10 cellular contexts compared by ENCODE assay signal in the genomic region with DNA sequence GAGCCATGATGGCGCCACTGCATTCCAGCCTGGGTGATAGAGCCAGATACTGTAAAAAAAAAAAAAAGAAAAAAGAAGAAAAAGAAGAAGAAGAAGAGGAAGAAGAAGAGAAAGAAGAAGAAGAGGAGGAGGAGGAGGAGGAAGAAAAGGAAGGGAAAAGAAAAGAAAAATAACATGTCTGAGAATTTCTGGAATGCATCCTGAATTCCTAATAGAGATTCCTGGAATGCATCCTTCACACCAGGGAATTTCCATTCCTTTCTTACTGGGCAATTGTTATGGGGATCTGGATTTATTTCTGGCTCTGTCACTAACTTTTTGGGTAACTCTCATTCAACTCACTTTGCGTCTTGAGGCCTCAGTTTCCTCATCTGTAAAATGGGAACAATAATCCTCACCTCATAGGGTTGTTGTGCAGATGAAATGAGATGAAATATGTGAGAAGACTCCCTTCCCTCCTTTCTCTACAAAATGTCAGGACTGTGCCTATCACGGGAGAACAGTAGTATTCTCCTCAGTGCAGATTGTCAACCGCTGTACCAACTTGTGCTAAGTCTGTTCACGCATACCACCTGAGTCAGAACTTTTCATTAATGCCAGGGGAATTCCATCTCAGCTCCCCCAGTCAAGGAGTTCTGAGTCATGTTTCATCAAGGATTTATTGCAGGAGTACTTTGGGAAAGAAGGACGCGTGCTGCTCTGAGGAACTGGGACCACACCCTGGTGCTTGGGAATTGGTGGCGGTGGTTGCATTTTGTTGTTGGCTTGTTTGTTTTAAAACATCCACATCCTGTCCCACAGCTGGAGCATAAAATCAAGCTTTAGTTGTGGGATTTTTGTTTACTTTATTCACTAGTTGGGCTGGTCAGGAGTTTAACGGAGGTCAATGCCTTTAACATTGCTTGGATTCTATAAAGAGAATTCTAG. TPM values are rescaled to one million over a fixed set of nuclear protein-coding genes. Genes with fewer than 3 reads are reported as not detected.
DNase-seq lines count a peak whose midpoint lies in the region; ATAC-seq and TF ChIP-seq lines count a peak whose summit lies in the region.
"Had no signal": no experiment of that assay in that cellular context is flagged by ENCODE, and none has a peak within 500 bp of the region (broad histone marks: within the 10 kb centered on the region; RNA-seq: fewer than 3 reads in every experiment).

No MANE protein-coding gene starts in this region.

- H3K4me1 Mint-ChIP-seq in effector memory CD8-positive, alpha-beta T cell (ENCODE audit: low read depth in 2 of 2) = no peaks in the 10 kb centered on the region
- H3K4me1 Mint-ChIP-seq: IgD-negative memory B cell had no signal

- TF ChIP-seq EP300 in suprapubic skin (IDR thresholded peaks at IDR 0.05) = no peak

- H3K4me3 Mint-ChIP-seq in effector memory CD8-positive, alpha-beta T cell = no peak overlapping the region
- H3K4me3 Mint-ChIP-seq: IgD-negative memory B cell had no signal

- no peaks in the 10 kb centered on the region for H3K27me3 ChIP-seq in suprapubic skin
- H3K27me3 ChIP-seq: cardiac muscle cell had no signal

- H3K27ac ChIP-seq in HEK293 (ENCODE audit: extremely low read depth, low read depth, low read length) (no peak overlapping the region), suprapubic skin (peak overlapping the region; percentile 52)

- H3K4me3 ChIP-seq in HEK293 (ENCODE audit: low read depth, low read length) (no peak overlapping the region), astrocyte of the cerebellum (ENCODE audit: low read depth, low read length) (no peak overlapping the region), suprapubic skin (peak overlapping the region; percentile 14)
- H3K4me3 ChIP-seq: cardiac muscle cell had no signal

- no peak for ATAC-seq in effector memory CD8-positive, alpha-beta T cell (replicated peaks)
- no peak for ATAC-seq in HG02763 (IDR thresholded peaks at IDR 0.05; ENCODE audit: unreplicated experiment)
- no peak for ATAC-seq in HG02678 (IDR thresholded peaks at IDR 0.05; ENCODE audit: unreplicated experiment)
- no peak for ATAC-seq in HG02970 (IDR thresholded peaks at IDR 0.05; ENCODE audit: low FRiP score, unreplicated experiment)

- peaks cover 26 to 29% of the 10 kb centered on the region in 2 donors for H3K27me3 Mint-ChIP-seq in effector memory CD8-positive, alpha-beta T cell

- in situ Hi-C loops in astrocyte of the cerebellum (cut with HindIII; ENCODE audit: low sequenced_read_pairs) = loop anchor here (5.0 kb wide), 1 partner anchor 39 kb away; no protein-coding TSS in a partner anchor

- H3K36me3 ChIP-seq in HEK293 (ENCODE audit: control insufficient read depth in 2 of 2, insufficient read depth in 1 of 2, low read length in 2 of 2) (no peaks in the 10 kb centered on the region; a peak in 1 of 3 replicates), suprapubic skin (no peaks in the 10 kb centered on the region)
- H3K36me3 ChIP-seq: cardiac muscle cell had no signal

- CTCF ChIA-PET in HEK293 (lab: Yijun Ruan, JAX) = interaction anchor here (0.6 to 1.2 kb wide), 8 partner anchors 11 to 184 kb away, joined by 3 to 6 read pairs (median 3); no protein-coding TSS in a partner anchor

- H3K9me3 ChIP-seq in HEK293 (ENCODE audit: control insufficient read depth, insufficient read depth, low read depth, low read length) (no peaks in the 10 kb centered on the region), suprapubic skin (peaks cover 2% of the 10 kb centered on the region)

- H3K27ac Mint-ChIP-seq in effector memory CD8-positive, alpha-beta T cell = no peak overlapping the region
- H3K27ac Mint-ChIP-seq: IgD-negative memory B cell had no signal

- H3K36me3 Mint-ChIP-seq in effector memory CD8-positive, alpha-beta T cell (ENCODE audit: insufficient read depth) = no peaks in the 10 kb centered on the region

- H3K4me1 ChIP-seq in HEK293 (ENCODE audit: control insufficient read depth, insufficient read depth, low read length) (no peaks in the 10 kb centered on the region; the same call in 1 of the 2 replicates), suprapubic skin (peaks cover 12% of the 10 kb centered on the region)

- POLR2A ChIA-PET in HEK293 (lab: Yijun Ruan, JAX) = no interaction called here

- DNase-seq in astrocyte of the cerebellum (ENCODE audit: low read depth) (peak; percentile 73), iris pigment epithelial cell (ENCODE audit: low read depth) (peak; percentile 91), suprapubic skin (ENCODE audit: low spot score in 2 of 2) (no peak)
- no peak for DNase-seq in effector memory CD8-positive, alpha-beta T cell

- no peaks in the 10 kb centered on the region for H3K9me3 Mint-ChIP-seq in effector memory CD8-positive, alpha-beta T cell

- WGBS in suprapubic skin = 34% methylated on average over 9 of the region's 9 CpGs

- TF ChIP-seq POLR2A in suprapubic skin (IDR thresholded peaks at IDR 0.05) = no peak

- TF ChIP-seq CTCF in HEK293 (tag by site-specific recombination; IDR thresholded peaks at IDR 0.05) = no peak
- TF ChIP-seq CTCF in astrocyte of the cerebellum (IDR thresholded peaks at IDR 0.05; ENCODE audit: low read depth, low read length, missing control alignments) = no peak
- no peak for TF ChIP-seq CTCF in suprapubic skin (IDR thresholded peaks at IDR 0.05)

TF ChIP-seq in HEK293, 187 proteins besides CTCF, POLR2A, EP300 and RAD21 (continues in another document):
- TF ChIP-seq, protein P1, sequence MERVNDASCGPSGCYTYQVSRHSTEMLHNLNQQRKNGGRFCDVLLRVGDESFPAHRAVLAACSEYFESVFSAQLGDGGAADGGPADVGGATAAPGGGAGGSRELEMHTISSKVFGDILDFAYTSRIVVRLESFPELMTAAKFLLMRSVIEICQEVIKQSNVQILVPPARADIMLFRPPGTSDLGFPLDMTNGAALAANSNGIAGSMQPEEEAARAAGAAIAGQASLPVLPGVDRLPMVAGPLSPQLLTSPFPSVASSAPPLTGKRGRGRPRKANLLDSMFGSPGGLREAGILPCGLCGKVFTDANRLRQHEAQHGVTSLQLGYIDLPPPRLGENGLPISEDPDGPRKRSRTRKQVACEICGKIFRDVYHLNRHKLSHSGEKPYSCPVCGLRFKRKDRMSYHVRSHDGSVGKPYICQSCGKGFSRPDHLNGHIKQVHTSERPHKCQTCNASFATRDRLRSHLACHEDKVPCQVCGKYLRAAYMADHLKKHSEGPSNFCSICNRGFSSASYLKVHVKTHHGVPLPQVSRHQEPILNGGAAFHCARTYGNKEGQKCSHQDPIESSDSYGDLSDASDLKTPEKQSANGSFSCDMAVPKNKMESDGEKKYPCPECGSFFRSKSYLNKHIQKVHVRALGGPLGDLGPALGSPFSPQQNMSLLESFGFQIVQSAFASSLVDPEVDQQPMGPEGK (tag by site-specific recombination; IDR thresholded peaks at IDR 0.05) = no peak
- TF ChIP-seq KLF17 (tag by site-specific recombination; IDR thresholded peaks at IDR 0.05) (0 out of 2 replicates have a peak, but pooled peaks have one; percentile 25), TRIM28 (IDR thresholded peaks at IDR 0.05; ENCODE audit: borderline replicate concordance, low read length) (peak; percentile 81), BCL11A (tag by site-specific recombination; IDR thresholded peaks at IDR 0.05; ENCODE audit: low read depth) (no peak), ZBTB44 (tag by site-specific recombination; IDR thresholded peaks at IDR 0.05) (peak; percentile 69), ZNF654 (tag by site-specific recombination; IDR thresholded peaks at IDR 0.05; ENCODE audit: low read depth) (no peak), ZNF24 (tag by site-specific recombination; IDR thresholded peaks at IDR 0.05) (no peak), ZNF600 (tag by site-specific recombination; IDR thresholded peaks at IDR 0.05) (peak; percentile 79)
- TF ChIP-seq, protein P2, sequence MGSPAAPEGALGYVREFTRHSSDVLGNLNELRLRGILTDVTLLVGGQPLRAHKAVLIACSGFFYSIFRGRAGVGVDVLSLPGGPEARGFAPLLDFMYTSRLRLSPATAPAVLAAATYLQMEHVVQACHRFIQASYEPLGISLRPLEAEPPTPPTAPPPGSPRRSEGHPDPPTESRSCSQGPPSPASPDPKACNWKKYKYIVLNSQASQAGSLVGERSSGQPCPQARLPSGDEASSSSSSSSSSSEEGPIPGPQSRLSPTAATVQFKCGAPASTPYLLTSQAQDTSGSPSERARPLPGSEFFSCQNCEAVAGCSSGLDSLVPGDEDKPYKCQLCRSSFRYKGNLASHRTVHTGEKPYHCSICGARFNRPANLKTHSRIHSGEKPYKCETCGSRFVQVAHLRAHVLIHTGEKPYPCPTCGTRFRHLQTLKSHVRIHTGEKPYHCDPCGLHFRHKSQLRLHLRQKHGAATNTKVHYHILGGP (tag by site-specific recombination; IDR thresholded peaks at IDR 0.05) = peak; percentile 63

RNA-seq across cellular contexts. Expression of gene ROR1, which starts 42.4 kb away (rescaled TPM):
- total RNA-seq in suprapubic skin = 10 to 100 TPM; 10.6 to 21.7 (median 15.1) TPM

Comparison
In these comparisons a context has a peak if more than half of its experiments do, and no peak if none do; other contexts are left out.
1. DNase-seq: peak in astrocyte of the cerebellum (single experiment) and iris pigment epithelial cell (single experiment); none in suprapubic skin (0 of 2) and effector memory CD8-positive, alpha-beta T cell (0 of 3).